Comparison of ENCODE assay signal across 8 cellular contexts in the genomic region with DNA sequence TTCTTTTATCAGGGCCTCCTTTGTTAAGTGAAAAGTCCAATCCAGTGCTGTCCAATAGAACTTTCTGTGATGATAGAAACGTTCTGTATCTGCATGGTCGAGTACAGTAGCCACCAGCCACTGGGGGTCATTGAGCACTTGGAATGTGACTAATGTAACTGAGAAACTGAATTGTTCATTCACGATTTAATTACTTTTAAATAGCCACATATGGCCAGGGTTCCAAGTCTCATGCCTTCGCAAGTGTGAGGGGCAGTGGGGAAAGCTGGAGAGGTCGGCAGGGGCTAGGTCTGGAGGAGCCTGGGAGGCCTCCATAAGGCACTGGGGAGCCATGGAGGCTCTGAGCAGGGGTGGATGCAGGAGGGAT. TPM values are rescaled to one million over a fixed set of nuclear protein-coding genes. Genes with fewer than 3 reads are reported as not detected.
DNase-seq lines count a peak whose midpoint lies in the region; ATAC-seq and TF ChIP-seq lines count a peak whose summit lies in the region.

No MANE protein-coding gene starts in this region.

- H3K9me3 Mint-ChIP-seq in CD4-positive, alpha-beta T cell = no peaks in the 10 kb centered on the region

- DNase-seq in CD4-positive, alpha-beta T cell = no peak
- DNase-seq in Panc1 (ENCODE audit: low read depth, low spot score) (no peak), esophagus squamous epithelium (lab: John Stamatoyannopoulos, UW) (no peak), sigmoid colon (no peak), SIG-M5 (lab: John Stamatoyannopoulos, UW) (no peak), NCI-H82 (lab: John Stamatoyannopoulos, UW) (no peak), activated gamma-delta T cell treated with Interleukin-2 at 50 U/mL for 16 hours (no peak), NCI-H526 treated with DMSO at 0.1 percent for 48 hours (lab: John Stamatoyannopoulos, UW) (no peak)

- no peak for TF ChIP-seq CTCF in CD4-positive, alpha-beta T cell (IDR thresholded peaks at IDR 0.05)
- no peak for TF ChIP-seq CTCF in Panc1 (IDR thresholded peaks at IDR 0.05)
- TF ChIP-seq CTCF in esophagus squamous epithelium (IDR thresholded peaks at IDR 0.05) = no peak
- TF ChIP-seq CTCF in sigmoid colon (IDR thresholded peaks at IDR 0.05) = no peak

- POLR2A ChIA-PET in CD4-positive, alpha-beta T cell (lab: Charles Lee) = interaction anchor here (1.5 to 3.1 kb wide), 3 partner anchors 85 to 107 kb away, joined by 3 to 62 read pairs (median 5); a partner anchor contains a TSS
- POLR2A ChIA-PET in Panc1 (lab: Charles Lee) = no interaction called here

- no TSS peak for BruUV-seq in Panc1 (replicated peaks; lab: Mats Ljungman, UMichigan)

- H3K27me3 Mint-ChIP-seq in CD4-positive, alpha-beta T cell = no peaks in the 10 kb centered on the region

- 80 to 95% methylated on average over 1 to 5 of the region's 5 CpGs for WGBS in esophagus squamous epithelium, 2 donors
- 84 to 89% methylated on average over 5 of the region's 5 CpGs for WGBS in sigmoid colon, 2 donors

- H3K36me3 Mint-ChIP-seq in CD4-positive, alpha-beta T cell (ENCODE audit: low read depth) = no peaks in the 10 kb centered on the region

- TF ChIP-seq EP300 in sigmoid colon (IDR thresholded peaks at IDR 0.05) = no peak

- no peaks in the 10 kb centered on the region for H3K36me3 ChIP-seq in Panc1 (ENCODE audit: control insufficient read depth, insufficient read depth, low read length)
- H3K36me3 ChIP-seq in esophagus squamous epithelium = no peaks in the 10 kb centered on the region
- H3K36me3 ChIP-seq in sigmoid colon = no peaks in the 10 kb centered on the region

- H3K4me3 Mint-ChIP-seq in CD4-positive, alpha-beta T cell = peak overlapping the region; percentile 42

- in situ Hi-C loops in Panc1 (cut with HindIII; ENCODE audit: low pct_unique_long_range_greater_than_20kb, low sequenced_read_pairs) = no loop called here

- no peaks in the 10 kb centered on the region for H3K9me3 ChIP-seq in CD4-positive, alpha-beta T cell (ENCODE audit: control insufficient read depth, low read length)
- H3K9me3 ChIP-seq in Panc1 (ENCODE audit: control insufficient read depth, insufficient read depth, low read depth, low read length) (no peaks in the 10 kb centered on the region), esophagus squamous epithelium (no peaks in the 10 kb centered on the region), sigmoid colon (no peaks in the 10 kb centered on the region)

- H3K27ac Mint-ChIP-seq in CD4-positive, alpha-beta T cell = peak overlapping the region; percentile 91

- CTCF ChIA-PET in CD4-positive, alpha-beta T cell (lab: Charles Lee) = no interaction called here
- CTCF ChIA-PET in Panc1 (lab: Charles Lee) = no interaction called here

- TF ChIP-seq POLR2A in esophagus squamous epithelium (IDR thresholded peaks at IDR 0.05) (no peak), sigmoid colon (IDR thresholded peaks at IDR 0.05) (no peak)

- no peak overlapping the region for H3K27ac ChIP-seq in CD4-positive, alpha-beta T cell (ENCODE audit: low read depth, low read length)
- peak overlapping the region; percentile 95 for H3K27ac ChIP-seq in Panc1 (ENCODE audit: low read length)
- peak overlapping the region; percentile 85 to 95 (median 94) for H3K27ac ChIP-seq in esophagus squamous epithelium
- H3K27ac ChIP-seq in sigmoid colon = peak overlapping the region; percentile 93 to 97 (median 95)

- H3K4me1 Mint-ChIP-seq in CD4-positive, alpha-beta T cell (ENCODE audit: low read depth) = peaks cover 37% of the 10 kb centered on the region

- no peak overlapping the region for H3K4me3 ChIP-seq in Panc1 (ENCODE audit: low read depth in 2 of 2, low read length in 2 of 2)
- H3K4me3 ChIP-seq in esophagus squamous epithelium = no peak overlapping the region
- H3K4me3 ChIP-seq in sigmoid colon = no peak overlapping the region

- ATAC-seq in CD4-positive, alpha-beta T cell (ENCODE audit: poor library complexity) = no peak
- ATAC-seq in Panc1 = no peak

- intact Hi-C loops in CD4-positive, alpha-beta T cell (cut with DNase I, micrococcal nuclease) = no loop called here
- intact Hi-C loops in Panc1 (cut with micrococcal nuclease; ENCODE audit: unreplicated experiment) = no loop called here
- intact Hi-C loops in esophagus squamous epithelium (cut with DNase I) = no loop called here
- intact Hi-C loops in sigmoid colon (cut with DNase I) = no loop called here

- no peaks in the 10 kb centered on the region for H3K27me3 ChIP-seq in CD4-positive, alpha-beta T cell (ENCODE audit: control insufficient read depth, insufficient read depth, low read length)
- H3K27me3 ChIP-seq in Panc1 (ENCODE audit: control insufficient read depth, insufficient read depth, low read length) (no peaks in the 10 kb centered on the region), esophagus squamous epithelium (no peaks in the 10 kb centered on the region), sigmoid colon (no peaks in the 10 kb centered on the region)

- H3K4me1 ChIP-seq in Panc1 (ENCODE audit: control insufficient read depth, insufficient read depth, low read length) = peaks cover 49% of the 10 kb centered on the region
- peaks cover 35 to 54% (median 36%) of the 10 kb centered on the region in 3 donors for H3K4me1 ChIP-seq in esophagus squamous epithelium
- peaks cover 0 to 50% (median 44%) of the 10 kb centered on the region in 4 donors for H3K4me1 ChIP-seq in sigmoid colon

RNA-seq across cellular contexts. Expression of a gene that starts 20.6 kb away (rescaled TPM):
- under 1 TPM in 1 of 2 experiments, not detected in 1; 0.30 TPM for total RNA-seq in CD4-positive, alpha-beta T cell
- total RNA-seq in Panc1 (2021; ENCODE audit: unreplicated experiment) (3.3 TPM), esophagus squamous epithelium (under 1 TPM in 1 of 4 donors, not detected in 3; 0.50 TPM), sigmoid colon (not detected)
- 3.3 TPM for polyA plus RNA-seq in Panc1 (2012; ENCODE audit: insufficient read length)
- polyA plus RNA-seq in sigmoid colon = 10 to 100 TPM in 2 of 3 donors, 1 to 10 TPM in 1; 2.8 to 14.6 (median 11.4) TPM

RNA-seq across cellular contexts. Expression of a gene that starts 28.9 kb away (rescaled TPM):
- 10 to 100 TPM; 21.7 to 23.3 TPM for total RNA-seq in CD4-positive, alpha-beta T cell
- 202 TPM for total RNA-seq in Panc1 (2021; ENCODE audit: unreplicated experiment)
- 510 TPM for polyA plus RNA-seq in Panc1 (2012; ENCODE audit: insufficient read length)
- 100 to 1,000 TPM; 185 to 301 (median 221) TPM for total RNA-seq in esophagus squamous epithelium
- total RNA-seq in sigmoid colon = 10 to 100 TPM; 20.9 to 33.0 (median 30.1) TPM
- 100 to 1,000 TPM; 112 to 230 (median 150) TPM for polyA plus RNA-seq in sigmoid colon
